Comparison of ENCODE assay signal across 8 cellular contexts in genomic region chr20:62303327-62304226, GRCh38. TPM values are rescaled to one million over a fixed set of nuclear protein-coding genes. Genes with fewer than 3 reads are reported as not detected.
DNase-seq lines count a peak whose midpoint lies in the region; ATAC-seq and TF ChIP-seq lines count a peak whose summit lies in the region.

No MANE protein-coding gene starts in this region.

- peaks cover 53% of the 10 kb centered on the region for H3K4me1 ChIP-seq in left ventricle myocardium inferior

- intact Hi-C loops in left ventricle myocardium inferior (cut with micrococcal nuclease): loop anchor here (5.0 kb wide), 1 partner anchor 79 kb away; no protein-coding TSS in a partner anchor

- H3K4me3 ChIP-seq in left ventricle myocardium inferior: peak overlapping the region; percentile 94

- no peaks in the 10 kb centered on the region for H3K27me3 Mint-ChIP-seq in activated T-cell treated with anti-CD3 and anti-CD28 coated beads, Interleukin-2, amount 50 U/mL, for 4 hours (ENCODE audit: low read depth)

- TF ChIP-seq CTCF in left ventricle myocardium inferior (IDR thresholded peaks at IDR 0.05; ENCODE audit: borderline replicate concordance): no peak

- H3K4me1 Mint-ChIP-seq in activated T-cell treated with anti-CD3 and anti-CD28 coated beads, Interleukin-2, amount 50 U/mL, for 4 hours (ENCODE audit: low read depth): peaks cover 22% of the 10 kb centered on the region

- peaks cover 49% of the 10 kb centered on the region for H3K36me3 ChIP-seq in left ventricle myocardium inferior

- peak overlapping the region; percentile 93 for H3K4me3 Mint-ChIP-seq in activated T-cell treated with anti-CD3 and anti-CD28 coated beads, Interleukin-2, amount 50 U/mL, for 4 hours

- H3K27me3 ChIP-seq in left ventricle myocardium inferior (ENCODE audit: low read depth): no peaks in the 10 kb centered on the region

- no peaks in the 10 kb centered on the region for H3K9me3 Mint-ChIP-seq in activated T-cell treated with anti-CD3 and anti-CD28 coated beads, Interleukin-2, amount 50 U/mL, for 4 hours

- ATAC-seq in HG03521 (IDR thresholded peaks at IDR 0.05; ENCODE audit: unreplicated experiment): peak; percentile 14
- ATAC-seq in activated T-cell treated with anti-CD3 and anti-CD28 coated beads, Interleukin-2, amount 50 U/mL, for 4 hours: peak; percentile 5 to 8
- no peak for ATAC-seq in GM19351 (IDR thresholded peaks at IDR 0.05; ENCODE audit: unreplicated experiment)
- no peak for ATAC-seq in HG03457 (IDR thresholded peaks at IDR 0.05; ENCODE audit: unreplicated experiment)

- peaks cover 8% of the 10 kb centered on the region for H3K36me3 Mint-ChIP-seq in activated T-cell treated with anti-CD3 and anti-CD28 coated beads, Interleukin-2, amount 50 U/mL, for 4 hours (ENCODE audit: insufficient read depth)

- peak overlapping the region; percentile 99 for H3K27ac ChIP-seq in left ventricle myocardium inferior (replicated peaks)

- DNase-seq in activated CD4-positive, CD25-positive, alpha-beta regulatory T cell treated with anti-CD3 and anti-CD28 coated beads, Interleukin-2, amount 50 U/mL, for 72 hours: peak; percentile 45
- DNase-seq in activated CD4-positive, CD25-positive, alpha-beta regulatory T cell (lab: John Stamatoyannopoulos, UW): no peak
- DNase-seq in activated T-cell treated with anti-CD3 and anti-CD28 coated beads, Interleukin-2, amount 50 U/mL, for 4 hours: no peak
- DNase-seq in left ventricle myocardium inferior (no peak), retina (peak; percentile 45)

- no peaks in the 10 kb centered on the region for H3K9me3 ChIP-seq in left ventricle myocardium inferior (replicated peaks)

RNA-seq across cellular contexts. Expression of gene ADRM1, which starts 0.8 kb away (rescaled TPM):
- 100 to 1,000 TPM; 259 to 285 (median 274) TPM for total RNA-seq in activated T-cell treated with anti-CD3 and anti-CD28 coated beads, Interleukin-2, amount 50 U/mL, for 4 hours
- 70.5 TPM for total RNA-seq in left ventricle myocardium inferior

Comparison
In these comparisons a context has a peak if more than half of its experiments do, and no peak if none do; other contexts are left out.
1. DNase-seq: peak in activated CD4-positive, CD25-positive, alpha-beta regulatory T cell treated with anti-CD3 and anti-CD28 coated beads, Interleukin-2, amount 50 U/mL, for 72 hours (single experiment) and retina (single experiment); none in activated CD4-positive, CD25-positive, alpha-beta regulatory T cell (0 of 4), activated T-cell treated with anti-CD3 and anti-CD28 coated beads, Interleukin-2, amount 50 U/mL, for 4 hours (single experiment) and left ventricle myocardium inferior (single experiment).
2. ATAC-seq: peak in HG03521 (single experiment) and activated T-cell treated with anti-CD3 and anti-CD28 coated beads, Interleukin-2, amount 50 U/mL, for 4 hours (2 of 2); none in GM19351 (single experiment) and HG03457 (single experiment).